Comparison of ENCODE assay signal across 8 cellular contexts in the genomic region with DNA sequence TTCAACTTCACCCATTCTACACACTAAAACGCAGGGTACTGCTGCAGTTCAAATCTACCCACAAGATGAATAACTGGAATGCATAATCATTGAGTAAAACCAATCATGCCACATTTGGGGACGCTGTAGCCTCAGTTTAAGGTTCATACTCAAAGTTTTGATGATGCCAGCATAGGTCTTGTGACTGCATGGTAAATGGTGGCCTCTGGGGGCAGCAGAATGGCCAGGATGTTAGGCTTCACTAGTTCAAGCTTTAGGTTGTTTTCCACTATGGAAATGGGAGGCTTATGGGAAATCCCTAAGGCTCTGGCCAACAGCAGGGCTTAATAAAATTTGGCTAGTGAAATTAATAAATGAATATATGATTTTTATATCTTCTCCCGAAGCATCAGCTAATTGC.
A peak's percentile ranks its signal among the peaks of the same experiment; 100 is the strongest.
DNase-seq lines count a peak whose midpoint lies in the region; ATAC-seq and TF ChIP-seq lines count a peak whose summit lies in the region.

No MANE protein-coding gene starts in this region.

- DNase-seq in BE2C (peak; percentile 40), fibroblast of pulmonary artery (ENCODE audit: low read depth) (no peak), inferior parietal cortex (ENCODE audit: extremely low spot score) (no peak), amniotic stem cell (lab: John Stamatoyannopoulos, UW) (no peak)
- DNase-seq in effector CD8-positive, alpha-beta T cell (lab: John Stamatoyannopoulos, UW), result no peak
- DNase-seq in activated CD8-positive, alpha-beta memory T cell treated with anti-CD3 and anti-CD28 coated beads for 24 hours, result no peak

- H3K36me3 ChIP-seq in BE2C (no peaks in the 10 kb centered on the region), OCI-LY3 (replicated peaks; ENCODE audit: low read depth, low read length) (no peaks in the 10 kb centered on the region)

- H3K4me2 ChIP-seq in OCI-LY3 (ENCODE audit: low read length), result no peak overlapping the region

- H3K27me3 ChIP-seq in BE2C, result no peaks in the 10 kb centered on the region
- 0 out of 2 replicates have a peak, but pooled peaks cover 8% of the 10 kb centered on the region for H3K27me3 ChIP-seq in OCI-LY3 (ENCODE audit: low read depth, low read length)

- TF ChIP-seq CTCF in BE2C (IDR thresholded peaks at IDR 0.05; ENCODE audit: low read depth, low read length), result peak; percentile 71
- TF ChIP-seq CTCF in OCI-LY3 (IDR thresholded peaks at IDR 0.05; ENCODE audit: low read depth, low read length), result peak; percentile 38
- peak; percentile 32 for TF ChIP-seq CTCF in fibroblast of pulmonary artery (IDR thresholded peaks at IDR 0.05; ENCODE audit: low read length, missing control alignments)

- no peak overlapping the region for H3K27ac ChIP-seq in OCI-LY3 (ENCODE audit: low read length)

- H3K9ac ChIP-seq in OCI-LY3 (ENCODE audit: low read length), result no peak overlapping the region

- peak; percentile 61 for ATAC-seq in GM18868 (IDR thresholded peaks at IDR 0.05; ENCODE audit: unreplicated experiment)

- H3K9me3 ChIP-seq in BE2C, result peaks cover 4% of the 10 kb centered on the region; the same call in 1 of the 2 replicates
- no peaks in the 10 kb centered on the region for H3K9me3 ChIP-seq in OCI-LY3 (ENCODE audit: insufficient read depth, low read length)

- H3K4me1 ChIP-seq in BE2C (no peaks in the 10 kb centered on the region), OCI-LY3 (ENCODE audit: low read length) (peaks cover 4% of the 10 kb centered on the region; the same call in 1 of the 2 replicates)

- no peaks in the 10 kb centered on the region for H3K79me2 ChIP-seq in OCI-LY3 (ENCODE audit: low read length)

- H2AFZ ChIP-seq in OCI-LY3 (ENCODE audit: low read depth, low read length), result no peak overlapping the region

- H3K4me3 ChIP-seq in BE2C (ENCODE audit: low read depth, low read length), result no peak overlapping the region
- no peak overlapping the region for H3K4me3 ChIP-seq in OCI-LY3 (ENCODE audit: low read length)
- no peak overlapping the region for H3K4me3 ChIP-seq in fibroblast of pulmonary artery (replicated peaks; ENCODE audit: low read depth, low read length)

- no peaks in the 10 kb centered on the region for H4K20me1 ChIP-seq in OCI-LY3 (ENCODE audit: insufficient read depth, low read length)
